In the genomic region with DNA sequence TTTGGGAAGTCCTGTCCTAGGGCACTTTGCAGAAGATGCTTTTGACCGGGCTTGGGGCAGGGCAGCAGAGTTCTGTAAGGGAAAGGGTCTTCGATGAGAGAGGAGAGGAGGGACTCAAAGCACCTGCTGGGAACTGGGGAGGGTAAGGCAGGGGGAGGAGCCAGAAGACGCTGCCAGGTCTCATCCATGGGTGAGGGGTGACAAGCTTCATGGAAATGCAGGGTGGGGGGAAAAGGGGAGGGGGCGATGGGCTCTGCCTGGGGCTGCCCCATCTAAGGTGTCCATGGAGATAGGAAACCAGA, we compare ENCODE assay signal across 13 cellular contexts. TPM values are rescaled to one million over a fixed set of nuclear protein-coding genes. Genes with fewer than 3 reads are reported as not detected.
DNase-seq lines count a peak whose midpoint lies in the region; ATAC-seq and TF ChIP-seq lines count a peak whose summit lies in the region.
"Had no signal": no experiment of that assay in that cellular context is flagged by ENCODE, and none has a peak within 500 bp of the region (broad histone marks: within the 10 kb centered on the region; RNA-seq: fewer than 3 reads in every experiment).

No MANE protein-coding gene starts in this region.

- H3K9me3 ChIP-seq in BLaER1 treated with 17β-estradiol and CSF1 and Interleukin-3, amounts not matched to agents 10 nM and 100 nM (replicated peaks in 1 of 11) = peaks cover 10 to 44% (median 29%) of the 10 kb centered on the region in 11 experiments
- H3K9me3 ChIP-seq in OCI-LY7 (ENCODE audit: low read length) = peaks cover 8% of the 10 kb centered on the region
- peaks cover 0 to 4% (median 0%) of the 10 kb centered on the region in 3 experiments for H3K9me3 ChIP-seq in naive thymus-derived CD4-positive, alpha-beta T cell (ENCODE audit: control insufficient read depth in 2 of 3, low read length in 3 of 3)

- H3K9me2 ChIP-seq in OCI-LY7 (ENCODE audit: insufficient read depth, low read length) = no peaks in the 10 kb centered on the region

- H3K9ac ChIP-seq in BLaER1 treated with 17β-estradiol and CSF1 and Interleukin-3, amounts not matched to agents 10 nM and 100 nM = no peak overlapping the region

- peak overlapping the region in 7 of 11 experiments; percentile 33 to 73 (median 66); a peak in 12 of 22 replicates for H3K27ac ChIP-seq in BLaER1 treated with 17β-estradiol and CSF1 and Interleukin-3, amounts not matched to agents 10 nM and 100 nM
- no peak overlapping the region for H3K27ac ChIP-seq in OCI-LY7 (ENCODE audit: low read depth, low read length, poor library complexity, severe bottlenecking)
- H3K27ac ChIP-seq in naive thymus-derived CD4-positive, alpha-beta T cell (ENCODE audit: low read depth, low read length) = no peak overlapping the region
- H3K27ac ChIP-seq: HL-60 had no signal

- ATAC-seq in naive thymus-derived CD4-positive, alpha-beta T cell = no peak

- H3K36me3 Mint-ChIP-seq in activated CD4-positive, alpha-beta memory T cell treated with anti-CD3 and anti-CD28 coated beads, Interleukin-2, amount 10 ng/mL, durations not matched to agents 7 days and 5 days (ENCODE audit: low read depth) = peaks cover 3% of the 10 kb centered on the region
- no peaks in the 10 kb centered on the region for H3K36me3 Mint-ChIP-seq in activated CD4-positive, alpha-beta memory T cell treated with anti-CD3 and anti-CD28 coated beads for 36 hours
- peaks cover 0 to 7% (median 4%) of the 10 kb centered on the region in 5 donors for H3K36me3 Mint-ChIP-seq in naive thymus-derived CD4-positive, alpha-beta T cell
- H3K36me3 Mint-ChIP-seq in nephron progenitor cell (ENCODE audit: low read depth) = peaks cover 5% of the 10 kb centered on the region
- H3K36me3 Mint-ChIP-seq in glutamatergic neuron (ENCODE audit: unreplicated experiment) = peaks cover 16% of the 10 kb centered on the region
- H3K36me3 Mint-ChIP-seq: CD14-positive monocyte had no signal

- CTCF ChIA-PET in activated CD4-positive, alpha-beta memory T cell treated with anti-CD3 and anti-CD28 coated beads, Interleukin-2, amount 10 ng/mL, durations not matched to agents 7 days and 5 days (lab: Charles Lee) = no interaction called here
- CTCF ChIA-PET in activated CD4-positive, alpha-beta memory T cell treated with anti-CD3 and anti-CD28 coated beads for 36 hours (lab: Charles Lee) = interaction anchor here (1.4 kb wide), 1 partner anchor 133 kb away, joined by 9 read pairs; no protein-coding TSS in a partner anchor
- CTCF ChIA-PET in OCI-LY7 (lab: Charles Lee; ENCODE audit: unreplicated experiment) = no interaction called here
- CTCF ChIA-PET in naive thymus-derived CD4-positive, alpha-beta T cell (lab: Charles Lee) = no interaction called here

- TF ChIP-seq CTCF in OCI-LY7 (conservative IDR thresholded peaks at IDR 0.05; ENCODE audit: low read length) (no peak), nephron progenitor cell (IDR thresholded peaks at IDR 0.05) (no peak), glutamatergic neuron (IDR thresholded peaks at IDR 0.05; ENCODE audit: partially characterized antibody, unreplicated experiment) (no peak)

- POLR2A ChIA-PET in activated CD4-positive, alpha-beta memory T cell treated with anti-CD3 and anti-CD28 coated beads, Interleukin-2, amount 10 ng/mL, durations not matched to agents 7 days and 5 days (lab: Charles Lee) = no interaction called here
- POLR2A ChIA-PET in activated CD4-positive, alpha-beta memory T cell treated with anti-CD3 and anti-CD28 coated beads for 36 hours (lab: Charles Lee) = no interaction called here
- POLR2A ChIA-PET in OCI-LY7 (lab: Charles Lee) = no interaction called here
- POLR2A ChIA-PET in naive thymus-derived CD4-positive, alpha-beta T cell (lab: Charles Lee) = no interaction called here

- H3K27me3 ChIP-seq in BLaER1 treated with 17β-estradiol and CSF1 and Interleukin-3, amounts not matched to agents 10 nM and 100 nM = no peaks in the 10 kb centered on the region
- peaks cover 0 to 4% of the 10 kb centered on the region in 2 donors for H3K27me3 ChIP-seq in naive thymus-derived CD4-positive, alpha-beta T cell (ENCODE audit: control insufficient read depth in 2 of 2, insufficient read depth in 2 of 2, low read length in 2 of 2)

- no TSS peak for BruUV-seq in OCI-LY7 (replicated peaks; lab: Mats Ljungman, UMichigan)

- no peak overlapping the region; the same call in 1 of the 2 replicates for H2AFZ ChIP-seq in OCI-LY7 (ENCODE audit: low read length)

- peak overlapping the region in 1 of 10 experiments; percentile 10; a peak in 2 of 20 replicates for H3K4me3 ChIP-seq in BLaER1 treated with 17β-estradiol and CSF1 and Interleukin-3, amounts not matched to agents 10 nM and 100 nM
- H3K4me3 ChIP-seq in OCI-LY7 (ENCODE audit: low read depth, low read length, poor library complexity, severe bottlenecking) = no peak overlapping the region
- H3K4me3 ChIP-seq in naive thymus-derived CD4-positive, alpha-beta T cell (ENCODE audit: low read length) = peak overlapping the region; percentile 28

- peak overlapping the region; percentile 39 to 84 (median 73) for H3K4me2 ChIP-seq in BLaER1 treated with 17β-estradiol and CSF1 and Interleukin-3, amounts not matched to agents 10 nM and 100 nM
- H3K4me2 ChIP-seq in OCI-LY7 (ENCODE audit: low read length) = 0 out of 2 replicates have a peak overlapping the region, but pooled peaks have one; percentile 33

- no peaks in the 10 kb centered on the region for H4K20me1 ChIP-seq in BLaER1 treated with 17β-estradiol and CSF1 and Interleukin-3, amounts not matched to agents 10 nM and 100 nM
- no peaks in the 10 kb centered on the region for H4K20me1 ChIP-seq in OCI-LY7 (ENCODE audit: insufficient read depth, low read length)

- no peak overlapping the region for H3K27ac Mint-ChIP-seq in activated CD4-positive, alpha-beta memory T cell treated with anti-CD3 and anti-CD28 coated beads, Interleukin-2, amount 10 ng/mL, durations not matched to agents 7 days and 5 days
- H3K27ac Mint-ChIP-seq in activated CD4-positive, alpha-beta memory T cell treated with anti-CD3 and anti-CD28 coated beads for 36 hours = no peak overlapping the region
- peak overlapping the region in 4 of 9 donors; percentile 14 to 78 (median 56) for H3K27ac Mint-ChIP-seq in naive thymus-derived CD4-positive, alpha-beta T cell
- H3K27ac Mint-ChIP-seq in nephron progenitor cell (no peak overlapping the region), glutamatergic neuron (ENCODE audit: unreplicated experiment) (no peak overlapping the region)
- H3K27ac Mint-ChIP-seq: CD14-positive monocyte had no signal

- H3K36me3 ChIP-seq in BLaER1 treated with 17β-estradiol and CSF1 and Interleukin-3, amounts not matched to agents 10 nM and 100 nM = 0 out of 22 replicates have a peak, but pooled peaks cover 0 to 3% (median 0%) of the 10 kb centered on the region in 11 experiments
- H3K36me3 ChIP-seq in OCI-LY7 (ENCODE audit: insufficient read depth, low read length) = no peaks in the 10 kb centered on the region
- H3K36me3 ChIP-seq in naive thymus-derived CD4-positive, alpha-beta T cell (ENCODE audit: control insufficient read depth in 2 of 3, insufficient read depth in 3 of 3, low read length in 3 of 3) = no peaks in the 10 kb centered on the region

- no peaks in the 10 kb centered on the region for H3K79me2 ChIP-seq in OCI-LY7 (ENCODE audit: insufficient read depth, low read depth, low read length)

- peaks cover 3% of the 10 kb centered on the region for H3K27me3 Mint-ChIP-seq in activated CD4-positive, alpha-beta memory T cell treated with anti-CD3 and anti-CD28 coated beads, Interleukin-2, amount 10 ng/mL, durations not matched to agents 7 days and 5 days
- no peaks in the 10 kb centered on the region for H3K27me3 Mint-ChIP-seq in activated CD4-positive, alpha-beta memory T cell treated with anti-CD3 and anti-CD28 coated beads for 36 hours
- peaks cover 0 to 8% (median 0%) of the 10 kb centered on the region in 5 donors for H3K27me3 Mint-ChIP-seq in naive thymus-derived CD4-positive, alpha-beta T cell
- H3K27me3 Mint-ChIP-seq in nephron progenitor cell (ENCODE audit: low read depth, poor library complexity) = peaks cover 12% of the 10 kb centered on the region
- H3K27me3 Mint-ChIP-seq in glutamatergic neuron (ENCODE audit: unreplicated experiment) = no peaks in the 10 kb centered on the region

- peaks cover 8% of the 10 kb centered on the region for H3K9me3 Mint-ChIP-seq in activated CD4-positive, alpha-beta memory T cell treated with anti-CD3 and anti-CD28 coated beads, Interleukin-2, amount 10 ng/mL, durations not matched to agents 7 days and 5 days
- H3K9me3 Mint-ChIP-seq in activated CD4-positive, alpha-beta memory T cell treated with anti-CD3 and anti-CD28 coated beads for 36 hours = peaks cover 8% of the 10 kb centered on the region
- H3K9me3 Mint-ChIP-seq in naive thymus-derived CD4-positive, alpha-beta T cell = peaks cover 0 to 13% (median 6%) of the 10 kb centered on the region in 11 donors
- peaks cover 17% of the 10 kb centered on the region for H3K9me3 Mint-ChIP-seq in nephron progenitor cell
- peaks cover 8% of the 10 kb centered on the region for H3K9me3 Mint-ChIP-seq in glutamatergic neuron (ENCODE audit: unreplicated experiment)

- H3K4me3 Mint-ChIP-seq in activated CD4-positive, alpha-beta memory T cell treated with anti-CD3 and anti-CD28 coated beads, Interleukin-2, amount 10 ng/mL, durations not matched to agents 7 days and 5 days = no peak overlapping the region
- H3K4me3 Mint-ChIP-seq in activated CD4-positive, alpha-beta memory T cell treated with anti-CD3 and anti-CD28 coated beads for 36 hours = no peak overlapping the region
- peak overlapping the region in 6 of 10 donors; percentile 12 to 74 (median 68) for H3K4me3 Mint-ChIP-seq in naive thymus-derived CD4-positive, alpha-beta T cell
- H3K4me3 Mint-ChIP-seq in nephron progenitor cell = no peak overlapping the region
- H3K4me3 Mint-ChIP-seq in glutamatergic neuron (ENCODE audit: unreplicated experiment) = no peak overlapping the region
- H3K4me3 Mint-ChIP-seq: CD14-positive monocyte had no signal

- peak; percentile 11 for DNase-seq in activated CD4-positive, alpha-beta memory T cell treated with anti-CD3 and anti-CD28 coated beads, Interleukin-2, amount 10 ng/mL, durations not matched to agents 7 days and 5 days
- no peak for DNase-seq in activated CD4-positive, alpha-beta memory T cell treated with anti-CD3 and anti-CD28 coated beads for 36 hours
- no peak for DNase-seq in OCI-LY7 (ENCODE audit: low spot score)
- DNase-seq in naive thymus-derived CD4-positive, alpha-beta T cell = no peak
- DNase-seq in effector CD4-positive, alpha-beta T cell = no peak
- no peak for DNase-seq in nephron progenitor cell
- no peak for DNase-seq in glutamatergic neuron
- DNase-seq: NCI-H1092 treated with DMSO at 0.1 percent for 48 hours, NCI-H1694, NCI-H446 had no signal

- H3K4me1 ChIP-seq in BLaER1 treated with 17β-estradiol and CSF1 and Interleukin-3, amounts not matched to agents 10 nM and 100 nM = peaks cover 15 to 25% (median 19%) of the 10 kb centered on the region in 10 experiments
- H3K4me1 ChIP-seq in OCI-LY7 (ENCODE audit: insufficient read depth, low read length, poor library complexity, severe bottlenecking) = peaks cover 12% of the 10 kb centered on the region
- H3K4me1 ChIP-seq in naive thymus-derived CD4-positive, alpha-beta T cell (ENCODE audit: control insufficient read depth in 2 of 2, insufficient read depth in 2 of 2, low read length in 2 of 2) = peaks cover 0 to 20% of the 10 kb centered on the region in 2 donors

- peaks cover 7% of the 10 kb centered on the region for H3K4me1 Mint-ChIP-seq in activated CD4-positive, alpha-beta memory T cell treated with anti-CD3 and anti-CD28 coated beads, Interleukin-2, amount 10 ng/mL, durations not matched to agents 7 days and 5 days
- H3K4me1 Mint-ChIP-seq in activated CD4-positive, alpha-beta memory T cell treated with anti-CD3 and anti-CD28 coated beads for 36 hours (ENCODE audit: low read depth) = peaks cover 11% of the 10 kb centered on the region
- H3K4me1 Mint-ChIP-seq in naive thymus-derived CD4-positive, alpha-beta T cell = peaks cover 14 to 28% (median 18%) of the 10 kb centered on the region in 7 donors
- H3K4me1 Mint-ChIP-seq in nephron progenitor cell (peaks cover 32% of the 10 kb centered on the region), glutamatergic neuron (ENCODE audit: low read depth, unreplicated experiment) (no peaks in the 10 kb centered on the region)

- intact Hi-C loops in activated CD4-positive, alpha-beta memory T cell treated with anti-CD3 and anti-CD28 coated beads for 36 hours (cut with micrococcal nuclease) = loop anchor here (10.0 kb wide), 1 partner anchor 140 kb away; no protein-coding TSS in a partner anchor
- intact Hi-C loops in OCI-LY7 (cut with micrococcal nuclease; ENCODE audit: unreplicated experiment) = no loop called here
- intact Hi-C loops in naive thymus-derived CD4-positive, alpha-beta T cell (cut with micrococcal nuclease) = loop anchor here in 1 of 2 donors (1.0 kb wide), 2 partner anchors 88 to 134 kb away; no protein-coding TSS in a partner anchor

RNA-seq across cellular contexts. Expression of gene C2CD2, which starts 20.9 kb away (rescaled TPM):
- 1 to 10 TPM; 5.1 to 6.3 TPM for total RNA-seq in activated CD4-positive, alpha-beta memory T cell treated with anti-CD3 and anti-CD28 coated beads, Interleukin-2, amount 10 ng/mL, durations not matched to agents 7 days and 5 days
- 1 to 10 TPM; 3.8 to 7.5 TPM for total RNA-seq in activated CD4-positive, alpha-beta memory T cell treated with anti-CD3 and anti-CD28 coated beads for 36 hours
- total RNA-seq in OCI-LY7 (2014; rRNA removed; shearing (Covaris generic)) = 3.4 and 4.5 TPM in 2 replicates
- total RNA-seq in OCI-LY7 (2022) = 5.9 and 8.9 TPM in 2 replicates
- 10 to 100 TPM in 4 of 5 experiments, 1 to 10 TPM in 1; 7.1 to 14.8 (median 14.0) TPM for total RNA-seq in naive thymus-derived CD4-positive, alpha-beta T cell
- polyA plus RNA-seq in naive thymus-derived CD4-positive, alpha-beta T cell = 1 to 10 TPM; 2.8 to 4.9 TPM
- 0.78 TPM for total RNA-seq in glutamatergic neuron (ENCODE audit: unreplicated experiment)

RNA-seq across cellular contexts. Expression of gene ZBTB21, which starts 35.5 kb away (rescaled TPM):
- total RNA-seq in activated CD4-positive, alpha-beta memory T cell treated with anti-CD3 and anti-CD28 coated beads, Interleukin-2, amount 10 ng/mL, durations not matched to agents 7 days and 5 days = 10 to 100 TPM; 18.0 to 18.4 TPM
- total RNA-seq in activated CD4-positive, alpha-beta memory T cell treated with anti-CD3 and anti-CD28 coated beads for 36 hours = 10 to 100 TPM; 23.6 to 24.1 TPM
- total RNA-seq in OCI-LY7 (2014; rRNA removed; shearing (Covaris generic)) = 10.0 and 12.4 TPM in 2 replicates
- 19.6 and 22.6 TPM in 2 replicates for total RNA-seq in OCI-LY7 (2022)
- total RNA-seq in naive thymus-derived CD4-positive, alpha-beta T cell = 100 to 1,000 TPM in 2 of 5 experiments, 10 to 100 TPM in 3; 16.8 to 137 (median 25.2) TPM
- 1 to 10 TPM; 4.3 to 9.7 TPM for polyA plus RNA-seq in naive thymus-derived CD4-positive, alpha-beta T cell
- 21.2 TPM for total RNA-seq in glutamatergic neuron (ENCODE audit: unreplicated experiment)

Comparison
In these comparisons a context has a peak if more than half of its experiments do, and no peak if none do; other contexts are left out.
1. H3K4me3 Mint-ChIP-seq: peak in naive thymus-derived CD4-positive, alpha-beta T cell (6 of 10); none in activated CD4-positive, alpha-beta memory T cell treated with anti-CD3 and anti-CD28 coated beads, Interleukin-2, amount 10 ng/mL, durations not matched to agents 7 days and 5 days (single experiment), activated CD4-positive, alpha-beta memory T cell treated with anti-CD3 and anti-CD28 coated beads for 36 hours (single experiment), nephron progenitor cell (single experiment) and glutamatergic neuron (single experiment).
2. H3K27ac ChIP-seq: peak in BLaER1 treated with 17β-estradiol and CSF1 and Interleukin-3, amounts not matched to agents 10 nM and 100 nM (7 of 11); none in OCI-LY7 (single experiment) and naive thymus-derived CD4-positive, alpha-beta T cell (single experiment).